9 cellular contexts compared by ENCODE assay signal in genomic region chr12:62817556-62818271, GRCh38.
A peak's percentile ranks its signal among the peaks of the same experiment; 100 is the strongest.
DNase-seq lines count a peak whose midpoint lies in the region; ATAC-seq and TF ChIP-seq lines count a peak whose summit lies in the region.
"Had no signal": no experiment of that assay in that cellular context is flagged by ENCODE, and none has a peak within 500 bp of the region (broad histone marks: within the 10 kb centered on the region; RNA-seq: fewer than 3 reads in every experiment).

No MANE protein-coding gene starts in this region.

- H3K36me3 ChIP-seq in thoracic aorta, result no peaks in the 10 kb centered on the region

- DNase-seq in NCI-H2227 (lab: John Stamatoyannopoulos, UW; ENCODE audit: unreplicated experiment) (peak; percentile 29), NCI-H2227 treated with DMSO at 0.1 percent for 48 hours (lab: John Stamatoyannopoulos, UW) (no peak), astrocyte of the cerebellum (ENCODE audit: low read depth) (peak; percentile 88), hippocampal formation (lab: John Stamatoyannopoulos, UW) (peak; percentile 51 to 78), thoracic aorta (ENCODE audit: low spot score) (no peak), DMS153 treated with DMSO at 0.1 percent for 48 hours (lab: John Stamatoyannopoulos, UW; ENCODE audit: unreplicated experiment) (no peak)
- DNase-seq: ACHN had no signal

- H3K4me1 ChIP-seq in thoracic aorta (ENCODE audit: control insufficient read depth in 1 of 2, low read depth in 2 of 2), result peaks cover 3 to 10% of the 10 kb centered on the region in 2 donors

- in situ Hi-C loops in astrocyte of the cerebellum (cut with HindIII; ENCODE audit: low sequenced_read_pairs), result no loop called here

- ATAC-seq in thoracic aorta (ENCODE audit: insufficient number of reproducible peaks, low FRiP score, low read depth), result no peak
- no peak for ATAC-seq in GM19463 (IDR thresholded peaks at IDR 0.05; ENCODE audit: unreplicated experiment)
- ATAC-seq in GM21619 (IDR thresholded peaks at IDR 0.05; ENCODE audit: unreplicated experiment), result no peak

- TF ChIP-seq CTCF in astrocyte of the cerebellum (IDR thresholded peaks at IDR 0.05; ENCODE audit: low read depth, low read length, missing control alignments), result peak; percentile 26
- no peak for TF ChIP-seq CTCF in thoracic aorta (IDR thresholded peaks at IDR 0.05)

- no peaks in the 10 kb centered on the region for H3K9me3 ChIP-seq in thoracic aorta

- H3K27ac ChIP-seq in thoracic aorta, result no peak overlapping the region

- peak overlapping the region; percentile 19 for H3K4me3 ChIP-seq in astrocyte of the cerebellum (ENCODE audit: low read depth, low read length)
- peak overlapping the region; percentile 46 for H3K4me3 ChIP-seq in thoracic aorta

- no peaks in the 10 kb centered on the region for H3K27me3 ChIP-seq in thoracic aorta (replicated peaks; ENCODE audit: insufficient read depth)

Comparison
In these comparisons a context has a peak if more than half of its experiments do, and no peak if none do; other contexts are left out.
1. DNase-seq: peak in NCI-H2227 (single experiment), astrocyte of the cerebellum (single experiment) and hippocampal formation (2 of 2); none in NCI-H2227 treated with DMSO at 0.1 percent for 48 hours (single experiment), thoracic aorta (single experiment) and DMS153 treated with DMSO at 0.1 percent for 48 hours (single experiment).